8 cellular contexts compared by ENCODE assay signal in genomic region chr11:59550842-59551650, GRCh38. TPM values are rescaled to one million over a fixed set of nuclear protein-coding genes. Genes with fewer than 3 reads are reported as not detected.
DNase-seq lines count a peak whose midpoint lies in the region; ATAC-seq and TF ChIP-seq lines count a peak whose summit lies in the region.

No MANE protein-coding gene starts in this region.

- H3K4me3 ChIP-seq in HL-60 (replicated peaks; ENCODE audit: insufficient read depth, low read length) = peak overlapping the region; percentile 61
- H3K4me3 ChIP-seq in mononuclear cell (ENCODE audit: low read length) = peak overlapping the region; percentile 51

- TF ChIP-seq CTCF in HL-60 (IDR thresholded peaks at IDR 0.05; ENCODE audit: insufficient read depth, low read length) (no peak), endothelial cell (IDR thresholded peaks at IDR 0.05; ENCODE audit: unreplicated experiment) (no peak)

- H3K36me3 Mint-ChIP-seq in endothelial cell (ENCODE audit: low read depth, unreplicated experiment) = peaks cover 8% of the 10 kb centered on the region

- no peaks in the 10 kb centered on the region for H3K9me3 Mint-ChIP-seq in endothelial cell (ENCODE audit: unreplicated experiment)

- H3K27me3 ChIP-seq in HL-60 (ENCODE audit: insufficient read depth, poor library complexity, severe bottlenecking) = no peaks in the 10 kb centered on the region
- peaks cover 7% of the 10 kb centered on the region for H3K27me3 ChIP-seq in mononuclear cell (ENCODE audit: insufficient read depth, low read length)

- peak overlapping the region; percentile 91 for H3K4me3 Mint-ChIP-seq in endothelial cell (ENCODE audit: unreplicated experiment)

- peaks cover 30% of the 10 kb centered on the region for H3K4me1 ChIP-seq in mononuclear cell (ENCODE audit: insufficient read depth, low read length)

- peak; percentile 36 for ATAC-seq in GM19452 (IDR thresholded peaks at IDR 0.05; ENCODE audit: unreplicated experiment)

- peak overlapping the region; percentile 83 for H3K27ac ChIP-seq in HL-60 (replicated peaks)

- peak overlapping the region; percentile 99 for H3K27ac Mint-ChIP-seq in endothelial cell (ENCODE audit: unreplicated experiment)

- H3K4me1 Mint-ChIP-seq in endothelial cell (ENCODE audit: unreplicated experiment) = peaks cover 33% of the 10 kb centered on the region

- peaks cover 21% of the 10 kb centered on the region for H3K27me3 Mint-ChIP-seq in endothelial cell (ENCODE audit: unreplicated experiment)

- DNase-seq in Ammon's horn (ENCODE audit: low spot score) (peak; percentile 80), HL-60 (ENCODE audit: low read depth in 1 of 2, low spot score in 1 of 2) (peak; percentile 80 to 91), NOMO-1 treated with dmso at 0.1 percent for 144 hours (lab: John Stamatoyannopoulos, UW; ENCODE audit: unreplicated experiment) (peak; percentile 66), endothelial cell (ENCODE audit: low spot score) (peak; percentile 75)
- peak; percentile 56 to 92 (median 60) for DNase-seq in activated CD8-positive, alpha-beta memory T cell treated with anti-CD3 and anti-CD28 coated beads for 48 hours (ENCODE audit: low read depth in 2 of 3, low spot score in 2 of 3)
- peak; percentile 55 to 74 for DNase-seq in stimulated activated CD8-positive, alpha-beta memory T cell treated with anti-CD3 and anti-CD28 coated beads, Interleukin-2, amount 100 ng/mL, for 48 hours (ENCODE audit: low read depth in 2 of 2)

- H3K9me3 ChIP-seq in mononuclear cell (ENCODE audit: low read depth, low read length) = no peaks in the 10 kb centered on the region

RNA-seq across cellular contexts. Expression of gene OR4D9, which starts 39.7 kb away (rescaled TPM):
- total RNA-seq in endothelial cell (ENCODE audit: unreplicated experiment) (not detected), mononuclear cell (under 0.01 TPM)

RNA-seq across cellular contexts. Expression of gene OR4D11, which starts 47.7 kb away (rescaled TPM):
- total RNA-seq in endothelial cell (ENCODE audit: unreplicated experiment) = not detected
- not detected for total RNA-seq in mononuclear cell

Comparison
In these comparisons a context has a peak if more than half of its experiments do, and no peak if none do; other contexts are left out.
1. Peak in every context shown above with its lines: DNase-seq, ATAC-seq, H3K4me3 ChIP-seq and H3K27ac ChIP-seq.